ENCODE assay signal across 9 cellular contexts in genomic region chr1:7401814-7402547, GRCh38.
DNase-seq lines count a peak whose midpoint lies in the region; ATAC-seq, FAIRE-seq and TF ChIP-seq lines count a peak whose summit lies in the region.
"Had no signal": no experiment of that assay in that cellular context is flagged by ENCODE, and none has a peak within 500 bp of the region (broad histone marks: within the 10 kb centered on the region; RNA-seq: fewer than 3 reads in every experiment).

No MANE protein-coding gene starts in this region.

- H3K9me1 ChIP-seq in keratinocyte (ENCODE audit: control insufficient read depth, extremely low read depth, insufficient read depth, low read length) = no peaks in the 10 kb centered on the region

- H3K4me3 ChIP-seq in keratinocyte (ENCODE audit: control insufficient read depth in 2 of 3, extremely low read depth in 1 of 3, insufficient read depth in 2 of 3, low read depth in 1 of 3, low read length in 3 of 3) = no peak overlapping the region

- peak overlapping the region; percentile 48 for H3K4me2 ChIP-seq in keratinocyte (ENCODE audit: control insufficient read depth, extremely low read depth, insufficient read depth, low read depth, low read length)

- TF ChIP-seq CTCF in keratinocyte (optimal IDR thresholded peaks at IDR 0.05 in 1 of 3, IDR thresholded peaks at IDR 0.05 in 1 of 3, conservative IDR thresholded peaks at IDR 0.05 in 1 of 3; ENCODE audit: extremely low read depth in 1 of 3, insufficient read depth in 2 of 3, low read length in 3 of 3) = no peak

- H3K79me2 ChIP-seq in keratinocyte (ENCODE audit: control insufficient read depth, insufficient read depth, low read length) = no peaks in the 10 kb centered on the region

- no peak overlapping the region for H2AFZ ChIP-seq in keratinocyte (ENCODE audit: control insufficient read depth, low read length)

- no peaks in the 10 kb centered on the region for H4K20me1 ChIP-seq in keratinocyte (ENCODE audit: control insufficient read depth, extremely low read depth, insufficient read depth, low read length)

- peaks cover 16% of the 10 kb centered on the region for H3K4me1 ChIP-seq in keratinocyte (ENCODE audit: control insufficient read depth, extremely low read depth, insufficient read depth, low read length)

- peak; percentile 59 to 98 for ATAC-seq in left cardiac atrium
- no peak for ATAC-seq in Right ventricle myocardium inferior
- ATAC-seq in GM21381 (IDR thresholded peaks at IDR 0.05; ENCODE audit: unreplicated experiment) = no peak

- FAIRE-seq in keratinocyte (lab: Jason Lieb, UNC) (peak; percentile 98), urothelium cell line (lab: Jason Lieb, UNC) (peak; percentile 78)

- H3K9ac ChIP-seq in keratinocyte (ENCODE audit: control insufficient read depth, extremely low read depth, insufficient read depth, low read length) = peak overlapping the region; percentile 24

- peak overlapping the region; percentile 70 for H3K27ac ChIP-seq in keratinocyte (ENCODE audit: control insufficient read depth, insufficient read depth, low read length)

- H3K36me3 ChIP-seq in keratinocyte (ENCODE audit: control insufficient read depth in 2 of 2, extremely low read depth in 1 of 2, insufficient read depth in 2 of 2, low read length in 2 of 2) = no peaks in the 10 kb centered on the region

- dilution Hi-C loops in keratinocyte (cut with MboI; ENCODE audit: extremely low pct_ligation_motif_present, low sequenced_read_pairs) = no loop called here

- no peak for DNase-seq in left cardiac atrium
- DNase-seq in Right ventricle myocardium inferior (ENCODE audit: missing footprints) = no peak
- DNase-seq in amniotic stem cell (lab: John Stamatoyannopoulos, UW) = peak; percentile 94
- DNase-seq in keratinocyte (ENCODE audit: low read depth, low spot score) = peak; percentile 95
- peak; percentile 87 for DNase-seq in urothelium cell line (ENCODE audit: low spot score)
- no peak for DNase-seq in GM19238 (ENCODE audit: insufficient read length, low spot score)
- no peak for DNase-seq in activated CD4-positive, alpha-beta T cell treated with anti-CD3 and anti-CD28 coated beads, Interleukin-2, amount 50 U/mL, for 48 hours
- DNase-seq: DND-41 had no signal

- H3K9me3 ChIP-seq in keratinocyte (ENCODE audit: control insufficient read depth, low read depth, low read length) = no peaks in the 10 kb centered on the region

- no peaks in the 10 kb centered on the region for H3K27me3 ChIP-seq in keratinocyte (ENCODE audit: control insufficient read depth, extremely low read depth, insufficient read depth, low read length)

- intact Hi-C loops in left cardiac atrium (cut with DNase I) (no loop called here), Right ventricle myocardium inferior (cut with DNase I) (no loop called here)

Comparison
In these comparisons a context has a peak if more than half of its experiments do, and no peak if none do; other contexts are left out.
1. ATAC-seq: peak in left cardiac atrium (2 of 2); none in Right ventricle myocardium inferior (single experiment) and GM21381 (single experiment).
2. DNase-seq: peak in amniotic stem cell (single experiment), keratinocyte (single experiment) and urothelium cell line (single experiment); none in left cardiac atrium (single experiment), Right ventricle myocardium inferior (single experiment), GM19238 (single experiment) and activated CD4-positive, alpha-beta T cell treated with anti-CD3 and anti-CD28 coated beads, Interleukin-2, amount 50 U/mL, for 48 hours (0 of 2).